In genomic region chr1:7281821-7282220, GRCh38 we compare ENCODE assay signal across 18 cellular contexts.
DNase-seq lines count a peak whose midpoint lies in the region; ATAC-seq and TF ChIP-seq lines count a peak whose summit lies in the region.
"Had no signal": no experiment of that assay in that cellular context is flagged by ENCODE, and none has a peak within 500 bp of the region (broad histone marks: within the 10 kb centered on the region; RNA-seq: fewer than 3 reads in every experiment).

No MANE protein-coding gene starts in this region.

- DNase-seq in AG08395 (ENCODE audit: low spot score) (peak; percentile 94), HS-5 (ENCODE audit: low read depth) (peak; percentile 49), cardiac fibroblast (ENCODE audit: low read depth in 2 of 2) (peak; percentile 74 to 88), myocyte (ENCODE audit: low read depth) (peak; percentile 91), OCI-M1 (lab: John Stamatoyannopoulos, UW) (no peak), HuH-7.5 (ENCODE audit: low spot score) (no peak)
- DNase-seq: ACHN; activated naive CD4-positive, alpha-beta T cell treated with anti-CD3 and anti-CD28 coated beads, Interleukin-2, amount 10 ng/mL, durations not matched to agents 7 days and 5 days; caudate nucleus; immature natural killer cell; NCI-H1417 treated with DMSO at 0.1 percent for 48 hours; NCI-H345; SHP77; stimulated activated CD4-positive, alpha-beta T cell treated with anti-CD3 and anti-CD28 coated beads, Interleukin-4, amount 100 ng/mL, for 24 hours; T-helper 2 cell had no signal

- no peak for TF ChIP-seq CTCF in cardiac fibroblast (IDR thresholded peaks at IDR 0.05; ENCODE audit: low read depth, low read length)

- ATAC-seq in GM21529 (IDR thresholded peaks at IDR 0.05; ENCODE audit: unreplicated experiment): no peak
- no peak for ATAC-seq in HG03439 (IDR thresholded peaks at IDR 0.05; ENCODE audit: unreplicated experiment)

- H3K4me3 ChIP-seq in cardiac fibroblast (replicated peaks in 1 of 2; ENCODE audit: low read depth in 2 of 2, low read length in 2 of 2): no peak overlapping the region
- H3K4me3 ChIP-seq: tibial nerve had no signal

Comparison
In these comparisons a context has a peak if more than half of its experiments do, and no peak if none do; other contexts are left out.
1. DNase-seq: peak in AG08395 (single experiment), HS-5 (single experiment), cardiac fibroblast (2 of 2) and myocyte (single experiment); none in OCI-M1 (single experiment) and HuH-7.5 (single experiment).